29 cellular contexts compared by ENCODE assay signal in the genomic region with DNA sequence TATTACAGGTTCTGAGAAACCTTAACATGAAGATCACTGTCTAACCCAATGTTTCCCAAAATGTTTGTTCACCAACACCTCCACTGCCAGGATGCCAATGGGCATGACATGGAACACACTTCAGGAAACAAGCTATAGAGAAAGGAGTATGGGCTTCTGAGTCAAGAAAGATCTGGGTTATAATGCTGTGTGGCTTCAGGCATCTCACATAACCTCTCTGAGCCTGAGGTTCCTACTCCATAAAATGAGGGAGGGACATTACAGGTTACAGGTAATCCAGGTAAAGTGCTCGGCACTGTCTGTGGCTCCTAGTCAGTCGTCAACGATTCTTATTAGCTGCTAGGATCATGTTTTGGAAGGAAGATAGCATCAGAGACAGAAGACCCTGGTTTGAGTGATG.
"Had no signal": no experiment of that assay in that cellular context is flagged by ENCODE, and none has a peak within 500 bp of the region (broad histone marks: within the 10 kb centered on the region; RNA-seq: fewer than 3 reads in every experiment).

No MANE protein-coding gene starts in this region.

- H3K36me3 ChIP-seq: adrenal gland, MG63 had no signal

- DNase-seq: activated CD4-positive, alpha-beta T cell treated with anti-CD3 and anti-CD28 coated beads for 4 hours; activated CD4-positive, CD25-positive, alpha-beta regulatory T cell; activated CD8-positive, alpha-beta memory T cell treated with anti-CD3 and anti-CD28 coated beads, Interleukin-2, amount 50 U/mL, for 4 hours; activated CD8-positive, alpha-beta T cell treated with anti-CD3 and anti-CD28 coated beads for 36 hours; activated gamma-delta T cell treated with Interleukin-2 at 50 U/mL for 16 hours; activated naive CD4-positive, alpha-beta T cell treated with anti-CD3 and anti-CD28 coated beads, Interleukin-2, amount 50 U/mL, for 16 hours; activated naive CD8-positive, alpha-beta T cell treated with anti-CD3 and anti-CD28 coated beads, Interleukin-2, amount 10 ng/mL, durations not matched to agents 7 days and 5 days; activated T-cell treated with anti-CD3 and anti-CD28 coated beads, Interleukin-2, amount 50 U/mL, for 72 hours; anterior cingulate cortex; central memory CD4-positive, alpha-beta T cell; MG63; MV-4-11; NCI-H1092 treated with DMSO at 0.1 percent for 48 hours; NCI-H1417 treated with DMSO at 0.1 percent for 48 hours; NCI-H1694; NCI-H2029 treated with DMSO at 0.1 percent for 48 hours; NCI-H510A treated with DMSO at 0.1 percent for 48 hours; NCI-H69; NK-92 treated with Interleukin-12 subunit alpha and Interleukin-12 subunit beta, amount 100 ng/mL, for 24 hours; SIG-M5; T-cell; T-helper 2 cell had no signal

- H3K27ac Mint-ChIP-seq: activated CD8-positive, alpha-beta T cell treated with anti-CD3 and anti-CD28 coated beads for 36 hours; activated naive CD8-positive, alpha-beta T cell treated with anti-CD3 and anti-CD28 coated beads, Interleukin-2, amount 10 ng/mL, durations not matched to agents 7 days and 5 days; activated T-cell treated with anti-CD3 and anti-CD28 coated beads, Interleukin-2, amount 50 U/mL, for 72 hours; activated T-helper 2 cell treated with anti-CD3 and anti-CD28 coated beads, Interferon-gamma antibody, Interleukin-2, Interleukin-4, amounts not matched to agents 10 μg/mL and 5 μg/mL and 100 μg/mL, durations not matched to agents 14 hours and 24 hours and 36 hours; T-cell had no signal

- H3K4me2 ChIP-seq: KMS-11 had no signal

- H3K4me3 Mint-ChIP-seq: activated CD8-positive, alpha-beta T cell treated with anti-CD3 and anti-CD28 coated beads for 36 hours; activated naive CD8-positive, alpha-beta T cell treated with anti-CD3 and anti-CD28 coated beads, Interleukin-2, amount 10 ng/mL, durations not matched to agents 7 days and 5 days; activated T-cell treated with anti-CD3 and anti-CD28 coated beads, Interleukin-2, amount 50 U/mL, for 72 hours; T-cell had no signal

- H3K9ac ChIP-seq: KMS-11 had no signal

- ATAC-seq: activated CD8-positive, alpha-beta T cell treated with anti-CD3 and anti-CD28 coated beads for 36 hours; activated T-cell treated with anti-CD3 and anti-CD28 coated beads, Interleukin-2, amount 50 U/mL, for 72 hours; T-cell had no signal

- H3K36me3 Mint-ChIP-seq: activated naive CD8-positive, alpha-beta T cell treated with anti-CD3 and anti-CD28 coated beads, Interleukin-2, amount 10 ng/mL, durations not matched to agents 7 days and 5 days; T-cell had no signal

- H3K4me3 ChIP-seq: adrenal gland, MG63, SK-N-MC had no signal

- FAIRE-seq: bronchial epithelial cell, RCC 7860 had no signal

- H3K9me3 ChIP-seq: adrenal gland had no signal

- H3K27me3 ChIP-seq: adrenal gland, MG63 had no signal

- H3K27ac ChIP-seq: adrenal gland, KMS-11, SK-N-MC, VCaP had no signal
